ENCODE assay signal across 8 cellular contexts in the genomic region with DNA sequence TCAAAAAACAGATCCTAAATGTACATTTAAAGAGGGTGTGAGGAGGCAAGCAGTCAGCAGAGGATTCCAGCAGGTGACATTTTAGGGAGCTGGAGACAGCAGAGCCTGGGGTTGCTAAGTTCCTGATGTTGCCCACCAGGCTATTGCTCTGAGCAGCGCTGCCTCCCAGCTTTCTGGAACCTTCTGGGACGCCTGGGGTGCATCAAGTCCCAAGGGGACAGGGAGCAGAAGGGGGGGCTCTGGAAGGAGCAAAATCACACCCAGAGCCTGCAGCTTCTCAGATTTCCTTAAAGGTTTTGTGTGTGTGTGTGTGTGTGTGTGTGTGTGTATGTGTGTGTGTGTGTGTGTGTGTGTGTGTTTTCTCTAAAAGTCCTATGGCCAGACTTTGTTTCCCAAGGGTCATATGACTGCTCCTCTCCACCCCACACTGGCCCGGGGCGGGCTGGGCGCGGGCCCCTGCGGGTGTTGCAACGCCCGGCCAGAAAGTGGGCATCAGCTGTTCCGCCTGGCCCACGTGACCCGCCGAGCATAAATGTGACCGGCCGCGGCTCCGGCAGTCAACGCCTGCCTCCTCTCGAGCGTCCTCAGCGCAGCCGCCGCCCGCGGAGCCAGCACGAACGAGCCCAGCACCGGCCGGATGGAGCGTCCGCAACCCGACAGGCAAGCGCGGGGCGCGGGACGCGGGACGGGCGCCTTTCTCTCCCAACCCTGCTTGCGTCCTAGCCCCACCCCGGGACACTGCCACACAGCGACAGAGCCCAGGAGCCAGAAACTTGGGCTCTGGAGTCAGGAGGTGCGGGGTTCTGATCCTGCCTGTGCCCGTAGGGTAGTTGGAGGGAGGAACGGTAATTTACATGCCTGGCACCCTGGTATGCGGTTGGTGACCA. TPM values are rescaled to one million over a fixed set of nuclear protein-coding genes. Genes with fewer than 3 reads are reported as not detected.
DNase-seq lines count a peak whose midpoint lies in the region; TF ChIP-seq lines count a peak whose summit lies in the region.

A gene with protein sequence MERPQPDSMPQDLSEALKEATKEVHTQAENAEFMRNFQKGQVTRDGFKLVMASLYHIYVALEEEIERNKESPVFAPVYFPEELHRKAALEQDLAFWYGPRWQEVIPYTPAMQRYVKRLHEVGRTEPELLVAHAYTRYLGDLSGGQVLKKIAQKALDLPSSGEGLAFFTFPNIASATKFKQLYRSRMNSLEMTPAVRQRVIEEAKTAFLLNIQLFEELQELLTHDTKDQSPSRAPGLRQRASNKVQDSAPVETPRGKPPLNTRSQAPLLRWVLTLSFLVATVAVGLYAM (plus strand): TSS at position 560 of the 887 bp plus-strand sequence. CDS start 78 bp downstream, at position 638.

- no peaks in the 10 kb centered on the region for H3K36me3 Mint-ChIP-seq in activated naive CD8-positive, alpha-beta T cell
- H3K36me3 Mint-ChIP-seq in neural crest cell (ENCODE audit: low read depth) (no peaks in the 10 kb centered on the region), type B pancreatic cell (no peaks in the 10 kb centered on the region)

- H3K27ac Mint-ChIP-seq in activated naive CD8-positive, alpha-beta T cell, result no peak within 1 kb of the TSS
- peak within 1 kb of the TSS; percentile 37 for H3K27ac Mint-ChIP-seq in neural crest cell (ENCODE audit: unreplicated experiment)
- peak within 1 kb of the TSS; percentile 82 for H3K27ac Mint-ChIP-seq in type B pancreatic cell

- H3K27ac ChIP-seq in BLaER1, result no peak within 1 kb of the TSS
- peak within 1 kb of the TSS; percentile 28 for H3K27ac ChIP-seq in SJSA1

- no peaks in the 10 kb centered on the region for H3K9me3 Mint-ChIP-seq in activated naive CD8-positive, alpha-beta T cell (ENCODE audit: low read depth)
- H3K9me3 Mint-ChIP-seq in neural crest cell (no peaks in the 10 kb centered on the region), type B pancreatic cell (no peaks in the 10 kb centered on the region)

- no peaks in the 10 kb centered on the region for H3K9me3 ChIP-seq in BLaER1
- H3K9me3 ChIP-seq in SJSA1 (replicated peaks), result no peaks in the 10 kb centered on the region

- no peak for TF ChIP-seq CTCF in neural crest cell (conservative IDR thresholded peaks at IDR 0.05)
- no peak for TF ChIP-seq CTCF in type B pancreatic cell (conservative IDR thresholded peaks at IDR 0.05)

- no peaks in the 10 kb centered on the region for H4K20me1 ChIP-seq in BLaER1

- no peaks in the 10 kb centered on the region for H3K36me3 ChIP-seq in BLaER1
- H3K36me3 ChIP-seq in SJSA1, result peaks cover 11% of the 10 kb centered on the region

- H3K4me1 ChIP-seq in BLaER1 (peaks cover 41% of the 10 kb centered on the region), SJSA1 (replicated peaks) (peaks cover 34% of the 10 kb centered on the region)

- H3K4me3 ChIP-seq in BLaER1, result peak within 1 kb of the TSS; percentile 61
- peak within 1 kb of the TSS; percentile 52 for H3K4me3 ChIP-seq in SJSA1

- H3K4me3 Mint-ChIP-seq in activated naive CD8-positive, alpha-beta T cell, result peak within 1 kb of the TSS; percentile 38
- H3K4me3 Mint-ChIP-seq in neural crest cell (peak within 1 kb of the TSS; percentile 50), type B pancreatic cell (peak within 1 kb of the TSS; percentile 80)

- H3K27me3 ChIP-seq in BLaER1 (peaks cover 40% of the 10 kb centered on the region), SJSA1 (replicated peaks) (no peaks in the 10 kb centered on the region)

- DNase-seq in GM19238 (ENCODE audit: insufficient read length, low spot score) (peak; percentile 67), HT1080 (ENCODE audit: low read depth) (peak; percentile 84), SJSA1 (ENCODE audit: low read depth in 1 of 2, low spot score in 2 of 2) (peak; percentile 77 to 90), germinal center (ENCODE audit: low spot score) (peak; percentile 73), neural crest cell (ENCODE audit: low read depth, low spot score) (peak; percentile 72), type B pancreatic cell (ENCODE audit: extremely low spot score, unreplicated experiment) (peak; percentile 85)

- H3K4me2 ChIP-seq in BLaER1, result peak within 1 kb of the TSS; percentile 85

- H3K9ac ChIP-seq in BLaER1, result peak within 1 kb of the TSS; percentile 32; the same call in 1 of the 2 replicates

- H3K27me3 Mint-ChIP-seq in activated naive CD8-positive, alpha-beta T cell, result peaks cover 21% of the 10 kb centered on the region
- H3K27me3 Mint-ChIP-seq in neural crest cell (ENCODE audit: low read depth) (peaks cover 12% of the 10 kb centered on the region), type B pancreatic cell (peaks cover 8% of the 10 kb centered on the region)

- H3K4me1 Mint-ChIP-seq in activated naive CD8-positive, alpha-beta T cell (ENCODE audit: low read depth), result peaks cover 20% of the 10 kb centered on the region
- H3K4me1 Mint-ChIP-seq in neural crest cell (peaks cover 47% of the 10 kb centered on the region), type B pancreatic cell (ENCODE audit: unreplicated experiment) (peaks cover 33% of the 10 kb centered on the region)

RNA-seq across cellular contexts. Expression of the gene that starts here (rescaled TPM):
- total RNA-seq in HT1080 (2014; rRNA removed; shearing (Covaris generic)), result 23.4 and 23.8 TPM in 2 replicates
- 28.2 and 34.0 TPM in 2 replicates for polyA plus RNA-seq in HT1080 (2015; cell fraction: cytosol; rRNA removed)
- polyA plus RNA-seq in HT1080 (2015; cell fraction: nucleus; rRNA removed), result 26.1 and 29.3 TPM in 2 replicates
- total RNA-seq in SJSA1 (2014; rRNA removed; shearing (Covaris generic)), result 5.6 and 6.9 TPM in 2 replicates
- total RNA-seq in neural crest cell (2.2 and 2.4 TPM in 2 replicates), type B pancreatic cell (ENCODE audit: low replicate concordance) (4.1 and 7.7 TPM in 2 replicates)
